ENCODE assay signal across 17 cellular contexts in the genomic region with DNA sequence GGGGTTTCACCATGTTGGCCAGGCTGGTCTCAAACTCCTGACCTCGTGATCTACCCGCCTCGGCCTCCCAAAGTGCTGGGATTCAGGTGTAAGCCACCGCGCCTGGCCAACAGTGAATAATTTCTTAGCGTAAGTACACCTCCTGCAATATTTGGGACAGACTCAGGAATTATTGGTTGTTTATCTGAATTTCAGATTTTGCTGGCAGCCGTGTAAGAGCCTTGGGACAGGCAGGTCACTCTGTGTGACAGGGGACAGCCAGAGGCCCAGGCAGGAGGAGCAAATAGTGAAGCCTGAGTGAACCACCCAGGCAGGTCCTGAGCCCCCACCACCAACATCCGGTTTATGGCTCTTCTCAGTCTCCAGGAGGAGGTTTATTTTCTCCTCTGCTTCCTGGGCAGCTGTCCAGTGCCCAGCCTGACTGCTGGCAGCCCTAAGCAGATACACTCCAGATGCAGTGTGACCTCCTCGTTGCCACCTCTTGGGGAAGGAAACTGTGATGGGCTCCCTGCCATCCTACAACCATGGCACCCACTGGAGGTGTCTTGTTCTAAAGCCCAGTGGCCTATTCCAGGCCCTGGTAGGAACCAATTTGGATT. TPM values are rescaled to one million over a fixed set of nuclear protein-coding genes. Genes with fewer than 3 reads are reported as not detected.
DNase-seq lines count a peak whose midpoint lies in the region; ATAC-seq and TF ChIP-seq lines count a peak whose summit lies in the region.
"Had no signal": no experiment of that assay in that cellular context is flagged by ENCODE, and none has a peak within 500 bp of the region (broad histone marks: within the 10 kb centered on the region; RNA-seq: fewer than 3 reads in every experiment).

No MANE protein-coding gene starts in this region.

- TF ChIP-seq POLR2A in body of pancreas (IDR thresholded peaks at IDR 0.05): no peak
- no peak for TF ChIP-seq POLR2A in gastrocnemius medialis (IDR thresholded peaks at IDR 0.05)

- H3K56ac ChIP-seq in H9 (ENCODE audit: insufficient read length, low read depth, low read length): no peak overlapping the region

- no peak for TF ChIP-seq CTCF in body of pancreas (IDR thresholded peaks at IDR 0.05)
- TF ChIP-seq CTCF in mucosa of descending colon (IDR thresholded peaks at IDR 0.05): no peak
- no peak for TF ChIP-seq CTCF in H9 (conservative IDR thresholded peaks at IDR 0.05)
- TF ChIP-seq CTCF in gastrocnemius medialis (IDR thresholded peaks at IDR 0.05 in 4 of 5, conservative IDR thresholded peaks at IDR 0.05 in 1 of 5): no peak

- no peak overlapping the region for H3T11ph ChIP-seq in H9 (ENCODE audit: low read length)

- no peak overlapping the region for H2BK20ac ChIP-seq in H9 (ENCODE audit: low read depth, low read length, poor library complexity, severe bottlenecking)

- H3K79me1 ChIP-seq in H9 (ENCODE audit: insufficient read depth, low read depth, low read length, poor library complexity, severe bottlenecking): no peaks in the 10 kb centered on the region

- H3K9ac ChIP-seq in H9 (ENCODE audit: extremely low read depth, insufficient read length, low read length): no peak overlapping the region

- no peak overlapping the region for H2BK15ac ChIP-seq in H9 (ENCODE audit: low read depth, low read length)

- DNase-seq in Right ventricle myocardium superior: peak; percentile 48
- DNase-seq in cardiac septum (ENCODE audit: low spot score): no peak
- peak; percentile 41 to 71 (median 60) for DNase-seq in body of pancreas
- peak in 2 of 3 donors; percentile 50 to 51 for DNase-seq in mucosa of descending colon
- DNase-seq in NCI-H1105 (lab: John Stamatoyannopoulos, UW): no peak
- no peak for DNase-seq in H9
- DNase-seq in gastrocnemius medialis: no peak
- DNase-seq: activated CD4-positive, alpha-beta T cell treated with anti-CD3 and anti-CD28 coated beads, Interleukin-2, amount 10 ng/mL, durations not matched to agents 24 days and 14 days; activated naive CD4-positive, alpha-beta T cell treated with Interleukin-2 at 50 U/mL for 16 hours; anterior cingulate cortex; NCI-H2081; NCI-H526; stimulated activated CD4-positive, alpha-beta T cell treated with anti-CD3 and anti-CD28 coated beads, Interleukin-15, amount 100 ng/mL, for 24 hours; stimulated activated naive B cell treated with anti-CD40 and anti-IgM and Interleukin-4, amounts not matched to agents 10 μg/mL and 1 μg/mL and 100 μg/mL, for 72 hours had no signal

- H3K79me2 ChIP-seq in H9 (ENCODE audit: insufficient read depth, low read length): no peaks in the 10 kb centered on the region

- peak overlapping the region; percentile 6 to 66 (median 32) for H3K27ac ChIP-seq in body of pancreas
- H3K27ac ChIP-seq in H9 (ENCODE audit: insufficient read length, low read depth, low read length): no peak overlapping the region
- H3K27ac ChIP-seq in gastrocnemius medialis: no peak overlapping the region
- H3K27ac ChIP-seq: tibial nerve had no signal

- H2AK5ac ChIP-seq in H9 (ENCODE audit: insufficient read length, low read length): no peak overlapping the region

- H3K27me3 Mint-ChIP-seq in H9 (ENCODE audit: low read depth): no peaks in the 10 kb centered on the region

- H2BK120ac ChIP-seq in H9 (ENCODE audit: low read depth, low read length, poor library complexity, severe bottlenecking): no peak overlapping the region

- ATAC-seq in Right ventricle myocardium superior (ENCODE audit: poor library complexity) (peak; percentile 76), body of pancreas (peak; percentile 74), mucosa of descending colon (peak; percentile 79), HG02610 (IDR thresholded peaks at IDR 0.05; ENCODE audit: unreplicated experiment) (no peak), gastrocnemius medialis (no peak)
- ATAC-seq: stimulated activated naive B cell treated with anti-CD40 and anti-IgM and Interleukin-4, amounts not matched to agents 10 μg/mL and 1 μg/mL and 100 μg/mL, for 72 hours had no signal

- no peak overlapping the region for H3K4ac ChIP-seq in H9 (ENCODE audit: low read depth, low read length)

- no peak overlapping the region for H4K5ac ChIP-seq in H9 (ENCODE audit: insufficient read length, low read depth, low read length)

- no peak overlapping the region for H4K8ac ChIP-seq in H9 (replicated peaks; ENCODE audit: insufficient read length, low read depth, low read length)

- H3K9me3 ChIP-seq in body of pancreas: no peaks in the 10 kb centered on the region
- peaks cover 3% of the 10 kb centered on the region for H3K9me3 ChIP-seq in mucosa of descending colon
- H3K9me3 ChIP-seq in H9 (ENCODE audit: control insufficient read depth, low read depth, low read length): peaks cover 3% of the 10 kb centered on the region
- H3K9me3 ChIP-seq in gastrocnemius medialis: no peaks in the 10 kb centered on the region

- peaks cover 0 to 6% (median 0%) of the 10 kb centered on the region in 3 experiments; a peak in 1 of 7 replicates for H3K36me3 Mint-ChIP-seq in H9 (ENCODE audit: insufficient read depth in 1 of 3, low read depth in 3 of 3)
- H3K36me3 Mint-ChIP-seq: stimulated activated naive B cell treated with anti-CD40 and anti-IgM and Interleukin-4, amounts not matched to agents 10 μg/mL and 1 μg/mL and 100 μg/mL, for 72 hours had no signal

- 73 to 88% methylated on average over 8 to 9 of the region's 9 CpGs for WGBS in body of pancreas, 2 donors
- WGBS in H9 (ENCODE audit: extremely low coverage, insufficient read length, low lambda C conversion rate): no CpG with 5 or more reads among the region's 9 CpGs

- no peak overlapping the region for H3K14ac ChIP-seq in H9 (ENCODE audit: insufficient read depth, low read length)

- peaks cover 2 to 4% of the 10 kb centered on the region in 2 experiments; a peak in 3 of 4 replicates for H3K4me1 Mint-ChIP-seq in H9
- H3K4me1 Mint-ChIP-seq: activated CD4-positive, alpha-beta T cell treated with anti-CD3 and anti-CD28 coated beads, Interleukin-2, amount 10 ng/mL, durations not matched to agents 24 days and 14 days had no signal

- peaks cover 15% of the 10 kb centered on the region for H3K4me1 ChIP-seq in body of pancreas
- H3K4me1 ChIP-seq in mucosa of descending colon (ENCODE audit: low read depth): peaks cover 4% of the 10 kb centered on the region
- no peaks in the 10 kb centered on the region for H3K4me1 ChIP-seq in H9 (ENCODE audit: insufficient read depth, low read length)
- H3K4me1 ChIP-seq in gastrocnemius medialis: no peaks in the 10 kb centered on the region

- no peak overlapping the region for H3K4me3 Mint-ChIP-seq in H9
- H3K4me3 Mint-ChIP-seq: activated CD4-positive, alpha-beta T cell treated with anti-CD3 and anti-CD28 coated beads, Interleukin-2, amount 10 ng/mL, durations not matched to agents 24 days and 14 days; nephron; stimulated activated naive B cell treated with anti-CD40 and anti-IgM and Interleukin-4, amounts not matched to agents 10 μg/mL and 1 μg/mL and 100 μg/mL, for 72 hours had no signal

- peaks cover 7 to 9% of the 10 kb centered on the region in 2 experiments; a peak in 4 of 5 replicates for H3K9me3 Mint-ChIP-seq in H9
- H3K9me3 Mint-ChIP-seq: activated CD4-positive, alpha-beta T cell treated with anti-CD3 and anti-CD28 coated beads, Interleukin-2, amount 10 ng/mL, durations not matched to agents 24 days and 14 days; stimulated activated naive B cell treated with anti-CD40 and anti-IgM and Interleukin-4, amounts not matched to agents 10 μg/mL and 1 μg/mL and 100 μg/mL, for 72 hours had no signal

- H3K36me3 ChIP-seq in body of pancreas (replicated peaks in 1 of 2; ENCODE audit: insufficient read depth in 1 of 2, low read depth in 2 of 2) (no peaks in the 10 kb centered on the region), mucosa of descending colon (ENCODE audit: low read depth) (no peaks in the 10 kb centered on the region), gastrocnemius medialis (no peaks in the 10 kb centered on the region)
- H3K36me3 ChIP-seq: tibial nerve had no signal

- in situ Hi-C loops in gastrocnemius medialis (cut with MboI; ENCODE audit: low sequenced_read_pairs in 4 of 4): no loop called here

- no peaks in the 10 kb centered on the region for H3K27me3 ChIP-seq in body of pancreas
- no peaks in the 10 kb centered on the region for H3K27me3 ChIP-seq in H9 (ENCODE audit: insufficient read depth, low read length)
- peaks cover 5 to 14% (median 8%) of the 10 kb centered on the region in 3 donors for H3K27me3 ChIP-seq in gastrocnemius medialis

- no peaks in the 10 kb centered on the region for H3K23me2 ChIP-seq in H9 (ENCODE audit: insufficient read length, low read depth, low read length, poor library complexity, severe bottlenecking)

- no peak overlapping the region for H2BK5ac ChIP-seq in H9 (ENCODE audit: insufficient read length, low read length)

- H3K4me3 ChIP-seq in body of pancreas (no peak overlapping the region), mucosa of descending colon (no peak overlapping the region), gastrocnemius medialis (no peak overlapping the region)
- H3K4me3 ChIP-seq: tibial nerve had no signal

- H3K27ac Mint-ChIP-seq in H9: no peak overlapping the region
- H3K27ac Mint-ChIP-seq: activated CD4-positive, alpha-beta T cell treated with anti-CD3 and anti-CD28 coated beads, Interleukin-2, amount 10 ng/mL, durations not matched to agents 24 days and 14 days; nephron; stimulated activated naive B cell treated with anti-CD40 and anti-IgM and Interleukin-4, amounts not matched to agents 10 μg/mL and 1 μg/mL and 100 μg/mL, for 72 hours had no signal

- no peaks in the 10 kb centered on the region for H4K20me1 ChIP-seq in H9 (ENCODE audit: control insufficient read depth, insufficient read depth, insufficient read length)

- H3K23ac ChIP-seq in H9 (ENCODE audit: insufficient read length, low read depth, low read length): no peak overlapping the region

- H3K18ac ChIP-seq in H9 (ENCODE audit: insufficient read length, low read depth, low read length): no peak overlapping the region

- no peak overlapping the region for H2AFZ ChIP-seq in H9 (ENCODE audit: low read length)

- intact Hi-C loops in Right ventricle myocardium superior (cut with DNase I): no loop called here
- intact Hi-C loops in cardiac septum (cut with DNase I): no loop called here
- intact Hi-C loops in body of pancreas (cut with DNase I): no loop called here
- intact Hi-C loops in mucosa of descending colon (cut with DNase I, micrococcal nuclease): no loop called here
- intact Hi-C loops in gastrocnemius medialis (cut with DNase I; ENCODE audit: low total_unique reads): no loop called here

- no peak overlapping the region for H4K91ac ChIP-seq in H9 (ENCODE audit: insufficient read length, low read depth, low read length)

- H2BK12ac ChIP-seq in H9 (ENCODE audit: insufficient read length, low read depth, low read length): no peak overlapping the region

- H3K4me2 ChIP-seq in H9 (ENCODE audit: insufficient read depth, insufficient read length, low read length): no peak overlapping the region

RNA-seq across cellular contexts. Expression of gene ADORA2B, which starts 26.2 kb away (rescaled TPM):
- 0.46 TPM for total RNA-seq in Right ventricle myocardium superior
- 1.3 TPM for total RNA-seq in cardiac septum
- 1 to 10 TPM; 1.3 to 1.8 TPM for total RNA-seq in body of pancreas
- total RNA-seq in mucosa of descending colon: 10 to 100 TPM; 11.9 to 32.9 (median 24.4) TPM
- 3.1 and 3.2 TPM in 2 replicates for total RNA-seq in H9 (2021)
- 1 to 10 TPM in 1 of 4 donors, under 1 TPM in 1, not detected in 2; 0.25 to 1.4 TPM for total RNA-seq in gastrocnemius medialis

Comparison
In these comparisons a context has a peak if more than half of its experiments do, and no peak if none do; other contexts are left out.
1. DNase-seq: peak in Right ventricle myocardium superior (single experiment), body of pancreas (4 of 4) and mucosa of descending colon (2 of 3); none in cardiac septum (single experiment), NCI-H1105 (single experiment), H9 (single experiment) and gastrocnemius medialis (0 of 2).
2. ATAC-seq: peak in Right ventricle myocardium superior (single experiment), body of pancreas (single experiment) and mucosa of descending colon (single experiment); none in HG02610 (single experiment) and gastrocnemius medialis (0 of 2).
3. H3K27ac ChIP-seq: peak in body of pancreas (4 of 4); none in H9 (single experiment) and gastrocnemius medialis (0 of 4).